ENCODE assay signal across 18 cellular contexts in genomic region chr16:87047221-87048037, GRCh38.
A peak's percentile ranks its signal among the peaks of the same experiment; 100 is the strongest.
DNase-seq lines count a peak whose midpoint lies in the region; ATAC-seq and TF ChIP-seq lines count a peak whose summit lies in the region.
"Had no signal": no experiment of that assay in that cellular context is flagged by ENCODE, and none has a peak within 500 bp of the region (broad histone marks: within the 10 kb centered on the region; RNA-seq: fewer than 3 reads in every experiment).

No MANE protein-coding gene starts in this region.

- H3K4me1 Mint-ChIP-seq in nephron: peaks cover 18% of the 10 kb centered on the region
- no peaks in the 10 kb centered on the region for H3K4me1 Mint-ChIP-seq in activated CD4-positive, alpha-beta T cell treated with anti-CD3 and anti-CD28 coated beads for 36 hours
- H3K4me1 Mint-ChIP-seq: activated naive CD4-positive, alpha-beta T cell treated with anti-CD3 and anti-CD28 coated beads, Interleukin-2, amount 10 ng/mL, durations not matched to agents 7 days and 5 days; memory B cell had no signal

- H3K36me3 ChIP-seq in WERI-Rb-1: no peaks in the 10 kb centered on the region
- H3K36me3 ChIP-seq: uterus had no signal

- no peak for TF ChIP-seq CTCF in WERI-Rb-1 (IDR thresholded peaks at IDR 0.05; ENCODE audit: low read depth, low read length)
- no peak for TF ChIP-seq CTCF in nephron (IDR thresholded peaks at IDR 0.05; ENCODE audit: unreplicated experiment in 3 of 3)

- H3K27ac ChIP-seq in WERI-Rb-1: no peak overlapping the region
- H3K27ac ChIP-seq: body of pancreas, C4-2B, uterus had no signal

- intact Hi-C loops in activated CD4-positive, alpha-beta T cell treated with anti-CD3 and anti-CD28 coated beads for 36 hours (cut with DNase I, micrococcal nuclease): no loop called here

- peak overlapping the region in 2 of 3 experiments; percentile 50 to 93 for H3K27ac Mint-ChIP-seq in nephron
- H3K27ac Mint-ChIP-seq in activated CD4-positive, alpha-beta T cell treated with anti-CD3 and anti-CD28 coated beads for 36 hours: no peak overlapping the region
- H3K27ac Mint-ChIP-seq: activated naive CD4-positive, alpha-beta T cell treated with anti-CD3 and anti-CD28 coated beads, Interleukin-2, amount 10 ng/mL, durations not matched to agents 7 days and 5 days; dendritic cell treated with granulocyte-macrophage colony-stimulating factor and Interleukin-4, amounts not matched to agents 40 ng/mL and 50 ng/mL, for 4 days; memory B cell had no signal

- no peaks in the 10 kb centered on the region for H3K9me3 ChIP-seq in WERI-Rb-1 (ENCODE audit: severe bottlenecking)
- H3K9me3 ChIP-seq: body of pancreas, uterus had no signal

- no peak overlapping the region for H3K4me3 ChIP-seq in WERI-Rb-1 (ENCODE audit: low read depth, low read length)
- H3K4me3 ChIP-seq: body of pancreas, uterus had no signal

- H3K4me3 Mint-ChIP-seq in nephron: no peak overlapping the region
- no peak overlapping the region for H3K4me3 Mint-ChIP-seq in activated CD4-positive, alpha-beta T cell treated with anti-CD3 and anti-CD28 coated beads for 36 hours
- H3K4me3 Mint-ChIP-seq: activated naive CD4-positive, alpha-beta T cell treated with anti-CD3 and anti-CD28 coated beads, Interleukin-2, amount 10 ng/mL, durations not matched to agents 7 days and 5 days; dendritic cell treated with granulocyte-macrophage colony-stimulating factor and Interleukin-4, amounts not matched to agents 40 ng/mL and 50 ng/mL, for 4 days; memory B cell; neural crest cell had no signal

- no peaks in the 10 kb centered on the region for H3K27me3 ChIP-seq in WERI-Rb-1 (ENCODE audit: insufficient read depth, low read depth, severe bottlenecking)
- H3K27me3 ChIP-seq: body of pancreas, uterus had no signal

- peaks cover 1% of the 10 kb centered on the region for H3K9me3 Mint-ChIP-seq in nephron
- no peaks in the 10 kb centered on the region for H3K9me3 Mint-ChIP-seq in activated CD4-positive, alpha-beta T cell treated with anti-CD3 and anti-CD28 coated beads for 36 hours (ENCODE audit: low read depth)
- H3K9me3 Mint-ChIP-seq: activated naive CD4-positive, alpha-beta T cell treated with anti-CD3 and anti-CD28 coated beads, Interleukin-2, amount 10 ng/mL, durations not matched to agents 7 days and 5 days; dendritic cell treated with granulocyte-macrophage colony-stimulating factor and Interleukin-4, amounts not matched to agents 40 ng/mL and 50 ng/mL, for 4 days; neural crest cell had no signal

- DNase-seq in NCI-H146 (lab: John Stamatoyannopoulos, UW) (peak; percentile 3), NCI-H146 treated with DMSO at 0.1 percent for 48 hours (lab: John Stamatoyannopoulos, UW; ENCODE audit: unreplicated experiment) (no peak), NCI-H1417 treated with DMSO at 0.1 percent for 48 hours (lab: John Stamatoyannopoulos, UW) (peak; percentile 76), WERI-Rb-1 (peak; percentile 16)
- DNase-seq in activated CD4-positive, alpha-beta T cell treated with anti-CD3 and anti-CD28 coated beads for 36 hours: no peak
- no peak for DNase-seq in activated CD4-positive, CD25-positive, alpha-beta regulatory T cell treated with anti-CD3 and anti-CD28 coated beads, Interleukin-2, amount 50 U/mL, for 72 hours
- DNase-seq: activated CD4-positive, alpha-beta T cell treated with anti-CD3 and anti-CD28 coated beads for 48 hours; activated naive CD4-positive, alpha-beta T cell treated with anti-CD3 and anti-CD28 coated beads, Interleukin-2, amount 10 ng/mL, durations not matched to agents 7 days and 5 days; body of pancreas; DND-41; right cardiac atrium; uterus had no signal

- CTCF ChIA-PET in activated CD4-positive, alpha-beta T cell treated with anti-CD3 and anti-CD28 coated beads for 36 hours (lab: Charles Lee): interaction anchor here (0.8 kb wide), 1 partner anchor 15 kb away, joined by 3 read pairs; no protein-coding TSS in a partner anchor

- peaks cover 64% of the 10 kb centered on the region for H3K27me3 Mint-ChIP-seq in nephron (ENCODE audit: low read depth)
- H3K27me3 Mint-ChIP-seq in activated CD4-positive, alpha-beta T cell treated with anti-CD3 and anti-CD28 coated beads for 36 hours: peaks cover 14% of the 10 kb centered on the region

- H3K36me3 Mint-ChIP-seq in nephron (ENCODE audit: low read depth): peaks cover 2% of the 10 kb centered on the region
- H3K36me3 Mint-ChIP-seq in activated CD4-positive, alpha-beta T cell treated with anti-CD3 and anti-CD28 coated beads for 36 hours (ENCODE audit: low read depth): no peaks in the 10 kb centered on the region
- H3K36me3 Mint-ChIP-seq: activated naive CD4-positive, alpha-beta T cell treated with anti-CD3 and anti-CD28 coated beads, Interleukin-2, amount 10 ng/mL, durations not matched to agents 7 days and 5 days; memory B cell had no signal

- no peak for ATAC-seq in activated CD4-positive, alpha-beta T cell treated with anti-CD3 and anti-CD28 coated beads for 36 hours
- no peak for ATAC-seq in HG03342 (IDR thresholded peaks at IDR 0.05; ENCODE audit: unreplicated experiment)
- ATAC-seq: body of pancreas, right cardiac atrium had no signal

- POLR2A ChIA-PET in activated CD4-positive, alpha-beta T cell treated with anti-CD3 and anti-CD28 coated beads for 36 hours (lab: Charles Lee): no interaction called here

Comparison
In these comparisons a context has a peak if more than half of its experiments do, and no peak if none do; other contexts are left out.
1. DNase-seq: peak in NCI-H146 (single experiment), NCI-H1417 treated with DMSO at 0.1 percent for 48 hours (single experiment) and WERI-Rb-1 (single experiment); none in NCI-H146 treated with DMSO at 0.1 percent for 48 hours (single experiment), activated CD4-positive, alpha-beta T cell treated with anti-CD3 and anti-CD28 coated beads for 36 hours (single experiment) and activated CD4-positive, CD25-positive, alpha-beta regulatory T cell treated with anti-CD3 and anti-CD28 coated beads, Interleukin-2, amount 50 U/mL, for 72 hours (single experiment).